In genomic region chr1:204077979-204078696, GRCh38 we compare ENCODE assay signal across 10 cellular contexts. TPM values are rescaled to one million over a fixed set of nuclear protein-coding genes. Genes with fewer than 3 reads are reported as not detected.
A peak's percentile ranks its signal among the peaks of the same experiment; 100 is the strongest.
DNase-seq lines count a peak whose midpoint lies in the region; ATAC-seq and TF ChIP-seq lines count a peak whose summit lies in the region.
"Had no signal": no experiment of that assay in that cellular context is flagged by ENCODE, and none has a peak within 500 bp of the region (broad histone marks: within the 10 kb centered on the region; RNA-seq: fewer than 3 reads in every experiment).

No MANE protein-coding gene starts in this region.

- H3K9ac ChIP-seq in mammary epithelial cell (ENCODE audit: insufficient read depth, low read length), result no peak overlapping the region

- peaks cover 91% of the 10 kb centered on the region for H3K79me2 ChIP-seq in mammary epithelial cell (ENCODE audit: insufficient read depth, low read length)

- no peaks in the 10 kb centered on the region for H3K9me3 Mint-ChIP-seq in CD4-positive, alpha-beta T cell

- no TSS peak for BruUV-seq in mammary epithelial cell (replicated peaks; lab: Mats Ljungman, UMichigan)

- H2AFZ ChIP-seq in mammary epithelial cell (ENCODE audit: low read depth, low read length), result no peak overlapping the region

- no peak overlapping the region for H3K4me2 ChIP-seq in mammary epithelial cell (ENCODE audit: insufficient read depth, low read depth, low read length)

- H3K27ac ChIP-seq in heart left ventricle (peak overlapping the region in 9 of 12 donors; percentile 4 to 94 (median 39)), right atrium auricular region (peak overlapping the region in 1 of 2 donors; percentile 50), mammary epithelial cell (ENCODE audit: insufficient read depth, low read depth, low read length) (no peak overlapping the region), lung (ENCODE audit: low read depth in 1 of 2, low read length in 1 of 2) (peak overlapping the region in 1 of 2 donors; percentile 87), aorta (ENCODE audit: low read depth in 1 of 2, low read length in 2 of 2) (peak overlapping the region; percentile 4 to 53), WERI-Rb-1 (no peak overlapping the region)
- no peak overlapping the region for H3K27ac ChIP-seq in CD4-positive, alpha-beta T cell (ENCODE audit: low read depth, low read length)

- dilution Hi-C loops in mammary epithelial cell (cut with HindIII; ENCODE audit: low sequenced_read_pairs), result no loop called here

- H3K4me1 ChIP-seq in heart left ventricle (peaks cover 0 to 88% (median 50%) of the 10 kb centered on the region in 12 donors), right atrium auricular region (peaks cover 0 to 67% of the 10 kb centered on the region in 2 donors), mammary epithelial cell (ENCODE audit: insufficient read depth, low read length) (peaks cover 30% of the 10 kb centered on the region), lung (ENCODE audit: control insufficient read depth in 2 of 2, insufficient read depth in 2 of 2, low read length in 2 of 2) (peaks cover 0 to 46% of the 10 kb centered on the region in 2 donors), aorta (ENCODE audit: control insufficient read depth in 1 of 2, insufficient read depth in 2 of 2, low read length in 2 of 2) (peaks cover 0 to 2% of the 10 kb centered on the region in 2 donors)

- H3K4me3 Mint-ChIP-seq in CD4-positive, alpha-beta T cell, result no peak overlapping the region

- no peaks in the 10 kb centered on the region for H3K36me3 ChIP-seq in heart left ventricle
- H3K36me3 ChIP-seq in right atrium auricular region, result no peaks in the 10 kb centered on the region
- H3K36me3 ChIP-seq in mammary epithelial cell (ENCODE audit: insufficient read depth, low read length), result no peaks in the 10 kb centered on the region
- H3K36me3 ChIP-seq in lung (ENCODE audit: control insufficient read depth in 2 of 2, insufficient read depth in 2 of 2, low read length in 2 of 2), result no peaks in the 10 kb centered on the region
- no peaks in the 10 kb centered on the region for H3K36me3 ChIP-seq in aorta (ENCODE audit: control insufficient read depth in 1 of 2, insufficient read depth in 2 of 2, low read length in 1 of 2)
- no peaks in the 10 kb centered on the region for H3K36me3 ChIP-seq in WERI-Rb-1

- TF ChIP-seq CTCF in heart left ventricle (IDR thresholded peaks at IDR 0.05) (no peak), right atrium auricular region (IDR thresholded peaks at IDR 0.05) (no peak), mammary epithelial cell (conservative IDR thresholded peaks at IDR 0.05 in 1 of 2, IDR thresholded peaks at IDR 0.05 in 1 of 2; ENCODE audit: extremely low read depth in 1 of 2, insufficient read depth in 1 of 2, low read depth in 1 of 2, low read length in 2 of 2) (no peak), lung (IDR thresholded peaks at IDR 0.05; ENCODE audit: control extremely low read depth, extremely low read depth) (no peak), WERI-Rb-1 (IDR thresholded peaks at IDR 0.05; ENCODE audit: low read depth, low read length) (no peak)
- TF ChIP-seq CTCF in CD4-positive, alpha-beta T cell (IDR thresholded peaks at IDR 0.05), result no peak

- CTCF ChIA-PET in mammary epithelial cell (lab: Charles Lee; ENCODE audit: low non-redundant PET), result no interaction called here
- CTCF ChIA-PET in CD4-positive, alpha-beta T cell (lab: Charles Lee), result no interaction called here

- peaks cover 0 to 30% (median 0%) of the 10 kb centered on the region in 9 donors for H3K27me3 ChIP-seq in heart left ventricle
- H3K27me3 ChIP-seq in right atrium auricular region, result no peaks in the 10 kb centered on the region
- H3K27me3 ChIP-seq in mammary epithelial cell (ENCODE audit: insufficient read depth, low read length), result no peaks in the 10 kb centered on the region
- no peaks in the 10 kb centered on the region for H3K27me3 ChIP-seq in lung (ENCODE audit: control insufficient read depth, insufficient read depth)
- H3K27me3 ChIP-seq in aorta (ENCODE audit: control insufficient read depth in 1 of 2, insufficient read depth in 2 of 2, low read length in 1 of 2), result no peaks in the 10 kb centered on the region
- peaks cover 34% of the 10 kb centered on the region for H3K27me3 ChIP-seq in CD4-positive, alpha-beta T cell (ENCODE audit: control insufficient read depth, insufficient read depth, low read length)
- H3K27me3 ChIP-seq in WERI-Rb-1 (ENCODE audit: insufficient read depth, low read depth, severe bottlenecking), result peaks cover 31% of the 10 kb centered on the region

- POLR2A ChIA-PET in CD4-positive, alpha-beta T cell (lab: Charles Lee), result no interaction called here

- intact Hi-C loops in heart left ventricle (cut with DNase I), result loop anchor here in 4 of 10 donors (5.0 to 10.0 kb wide), 4 partner anchors 34 to 203 kb away; no protein-coding TSS in a partner anchor
- intact Hi-C loops in mammary epithelial cell (cut with micrococcal nuclease), result no loop called here
- intact Hi-C loops in aorta (cut with DNase I), result loop anchor here (5.0 kb wide), 1 partner anchor 216 kb away; the partner anchor contains the start of gene SNRPE (in 2 of the 2)
- intact Hi-C loops in CD4-positive, alpha-beta T cell (cut with DNase I, micrococcal nuclease), result no loop called here

- H4K20me1 ChIP-seq in mammary epithelial cell (ENCODE audit: insufficient read depth, low read length), result no peaks in the 10 kb centered on the region

- DNase-seq in heart left ventricle, result no peak
- DNase-seq in right atrium auricular region (ENCODE audit: low spot score), result no peak
- DNase-seq in mammary epithelial cell, result peak; percentile 33
- peak; percentile 55 for DNase-seq in lung (ENCODE audit: low spot score)
- peak in 1 of 2 donors; percentile 73 for DNase-seq in aorta
- DNase-seq in CD4-positive, alpha-beta T cell, result no peak
- DNase-seq in WERI-Rb-1, result no peak
- DNase-seq: activated CD8-positive, alpha-beta memory T cell treated with anti-CD3 and anti-CD28 coated beads, Interleukin-2, amount 50 U/mL, for 4 hours had no signal

- H3K9me3 ChIP-seq in heart left ventricle (no peaks in the 10 kb centered on the region), right atrium auricular region (no peaks in the 10 kb centered on the region), mammary epithelial cell (replicated peaks; ENCODE audit: insufficient read depth, low read length) (no peaks in the 10 kb centered on the region), lung (ENCODE audit: control insufficient read depth in 2 of 2, insufficient read depth in 1 of 2, low read length in 1 of 2) (no peaks in the 10 kb centered on the region), aorta (ENCODE audit: control insufficient read depth, low read length) (no peaks in the 10 kb centered on the region), WERI-Rb-1 (ENCODE audit: severe bottlenecking) (no peaks in the 10 kb centered on the region)
- no peaks in the 10 kb centered on the region for H3K9me3 ChIP-seq in CD4-positive, alpha-beta T cell (ENCODE audit: control insufficient read depth, low read length)

- peaks cover 55% of the 10 kb centered on the region for H3K27me3 Mint-ChIP-seq in CD4-positive, alpha-beta T cell

- no peak for TF ChIP-seq POLR2A in heart left ventricle (IDR thresholded peaks at IDR 0.05)

- H3K4me1 Mint-ChIP-seq in CD4-positive, alpha-beta T cell (ENCODE audit: low read depth), result peaks cover 13% of the 10 kb centered on the region

- no peaks in the 10 kb centered on the region for H3K36me3 Mint-ChIP-seq in CD4-positive, alpha-beta T cell (ENCODE audit: low read depth)

- H3K4me3 ChIP-seq in heart left ventricle, result peak overlapping the region in 2 of 12 donors; percentile 0 to 5
- H3K4me3 ChIP-seq in right atrium auricular region, result no peak overlapping the region
- no peak overlapping the region for H3K4me3 ChIP-seq in mammary epithelial cell (replicated peaks in 1 of 3; ENCODE audit: insufficient read depth in 1 of 3, low read depth in 2 of 3, low read length in 3 of 3)
- H3K4me3 ChIP-seq in lung, result no peak overlapping the region
- H3K4me3 ChIP-seq in aorta (ENCODE audit: low read length in 2 of 2), result no peak overlapping the region
- H3K4me3 ChIP-seq in WERI-Rb-1 (ENCODE audit: low read depth, low read length), result no peak overlapping the region
- H3K4me3 ChIP-seq: K562 had no signal

- in situ Hi-C loops in mammary epithelial cell (cut with MboI; ENCODE audit: low sequenced_read_pairs in 2 of 2), result no loop called here

- WGBS in heart left ventricle, 4 donors, result 52 to 58% (median 56%) methylated on average over 12 to 17 of the region's 17 CpGs
- 55% methylated on average over 10 of the region's 17 CpGs for WGBS in mammary epithelial cell (ENCODE audit: low coverage, missing lambda C conversion rate)
- 44 to 55% methylated on average over 17 of the region's 17 CpGs for WGBS in lung, 2 donors
- WGBS in aorta, 2 donors, result 40 to 45% methylated on average over 17 of the region's 17 CpGs

- H3K27ac Mint-ChIP-seq in CD4-positive, alpha-beta T cell, result no peak overlapping the region

- ATAC-seq in heart left ventricle, result no peak
- ATAC-seq in lung (ENCODE audit: insufficient read depth, low FRiP score), result no peak
- no peak for ATAC-seq in aorta (ENCODE audit: low FRiP score)
- ATAC-seq in CD4-positive, alpha-beta T cell (ENCODE audit: poor library complexity), result no peak
- no peak for ATAC-seq in HG03565 (IDR thresholded peaks at IDR 0.05; ENCODE audit: unreplicated experiment)
- ATAC-seq: K562 had no signal

RNA-seq across cellular contexts. Expression of gene SOX13, which starts 5.2 kb away (rescaled TPM):
- 10 to 100 TPM in 8 of 9 donors, 1 to 10 TPM in 1; 8.8 to 16.0 (median 13.0) TPM for total RNA-seq in heart left ventricle
- 1 to 10 TPM; 8.2 to 8.5 TPM for polyA plus RNA-seq in heart left ventricle
- 1 to 10 TPM; 7.9 to 8.6 TPM for total RNA-seq in right atrium auricular region
- total RNA-seq in mammary epithelial cell, result 10 to 100 TPM in 1 of 2 donors, 1 to 10 TPM in 1; 7.8 to 22.0 TPM
- polyA plus RNA-seq in mammary epithelial cell, result 13.2 TPM
- 18.0 TPM for polyA minus RNA-seq in mammary epithelial cell
- total RNA-seq in lung, result 10 to 100 TPM; 42.0 to 52.6 TPM
- polyA plus RNA-seq in lung, result 10 to 100 TPM; 14.7 to 18.5 TPM
- 10 to 100 TPM; 40.9 to 52.8 TPM for total RNA-seq in aorta
- polyA plus RNA-seq in aorta, result 10 to 100 TPM in 1 of 2 donors, 1 to 10 TPM in 1; 9.6 to 16.3 TPM
- 1 to 10 TPM; 1.8 to 1.9 TPM for total RNA-seq in CD4-positive, alpha-beta T cell

Comparison
In these comparisons a context has a peak if more than half of its experiments do, and no peak if none do; other contexts are left out.
1. DNase-seq: peak in mammary epithelial cell (single experiment) and lung (single experiment); none in heart left ventricle (0 of 5), right atrium auricular region (single experiment), CD4-positive, alpha-beta T cell (0 of 10) and WERI-Rb-1 (single experiment).
2. H3K27ac ChIP-seq: peak in heart left ventricle (9 of 12) and aorta (2 of 2); none in mammary epithelial cell (single experiment), CD4-positive, alpha-beta T cell (single experiment) and WERI-Rb-1 (single experiment).
3. intact Hi-C loops: an anchor here in aorta (5.0 kb wide); none called in mammary epithelial cell and CD4-positive, alpha-beta T cell.